Comparison of ENCODE assay signal across 9 cellular contexts in the genomic region with DNA sequence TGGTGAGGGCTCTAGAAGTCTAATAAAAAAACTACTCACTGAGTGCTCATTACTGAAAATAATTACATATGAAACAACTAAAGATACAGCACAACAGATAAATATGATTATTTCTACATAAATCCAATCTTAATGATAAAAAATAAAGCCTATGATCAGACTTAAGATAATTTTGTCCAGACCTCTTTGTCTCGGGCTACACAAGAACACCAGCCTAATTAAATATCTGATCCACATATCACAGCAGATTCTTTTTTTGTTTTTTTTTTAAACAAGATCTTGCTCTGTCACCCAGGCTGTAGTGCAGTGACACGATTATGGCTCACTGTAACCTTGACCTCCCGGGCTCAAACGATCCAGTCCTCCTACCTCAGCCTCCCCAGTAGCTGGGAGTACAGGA. TPM values are rescaled to one million over a fixed set of nuclear protein-coding genes. Genes with fewer than 3 reads are reported as not detected.
"Had no signal": no experiment of that assay in that cellular context is flagged by ENCODE, and none has a peak within 500 bp of the region (broad histone marks: within the 10 kb centered on the region; RNA-seq: fewer than 3 reads in every experiment).

No MANE protein-coding gene starts in this region.

- H3K27ac ChIP-seq: GM23248 had no signal

- DNase-seq: GM23248, GOT3, H7, HFFc6 had no signal

- H3K27ac Mint-ChIP-seq: HFFc6, IgD-negative memory B cell had no signal

- H3K4me1 ChIP-seq: HAP-1 had no signal

- H3K4me3 ChIP-seq: GM23248, HAP-1 had no signal

- H3K27me3 Mint-ChIP-seq: IgD-negative memory B cell had no signal

- FAIRE-seq: HTR-8/SVneo had no signal

- H3K4me3 Mint-ChIP-seq: HFFc6, IgD-negative memory B cell had no signal

- H3K9me3 ChIP-seq: HAP-1 had no signal

- H3K9ac ChIP-seq: GM23248 had no signal

- H3K9me3 Mint-ChIP-seq: HFFc6, IgD-negative memory B cell had no signal

- H2AFZ ChIP-seq: GM23248 had no signal

- ATAC-seq: HCT116 had no signal

RNA-seq across cellular contexts. Expression of a gene that starts 30.3 kb away (rescaled TPM):
- total RNA-seq: HT-29 had no signal
